20 cellular contexts compared by ENCODE assay signal in genomic region chr2:103859238-103859637, GRCh38.
"Had no signal": no experiment of that assay in that cellular context is flagged by ENCODE, and none has a peak within 500 bp of the region (broad histone marks: within the 10 kb centered on the region; RNA-seq: fewer than 3 reads in every experiment).

No MANE protein-coding gene starts in this region.

- H3K27me3 ChIP-seq: SJSA1 had no signal

- H3K36me3 Mint-ChIP-seq: IgD-negative memory B cell had no signal

- H3K27me3 Mint-ChIP-seq: IgD-negative memory B cell had no signal

- H3K4me1 Mint-ChIP-seq: IgD-negative memory B cell had no signal

- H3K27ac Mint-ChIP-seq: IgD-negative memory B cell had no signal

- H3K4me3 Mint-ChIP-seq: IgD-negative memory B cell had no signal

- H3K27ac ChIP-seq: SJSA1, SK-N-MC had no signal

- DNase-seq: MV-4-11, NCI-H1048, NCI-H1105, NCI-H1417, NCI-H1436 treated with DMSO at 0.1 percent for 48 hours, NCI-H1694, NCI-H187 treated with DMSO at 0.1 percent for 48 hours, NCI-H2029 treated with DMSO at 0.1 percent for 48 hours, NCI-H2171 treated with DMSO at 0.1 percent for 48 hours, NCI-H345, NCI-H510A treated with DMSO at 0.1 percent for 48 hours, NCI-H526, NCI-H82, Right ventricle myocardium superior, RPMI8226, SIG-M5 had no signal

- ATAC-seq: K562 had no signal

- H3K4me3 ChIP-seq: K562, SJSA1, SK-N-MC had no signal
